Comparison of ENCODE assay signal across 9 cellular contexts in genomic region chr16:53041196-53041977, GRCh38. TPM values are rescaled to one million over a fixed set of nuclear protein-coding genes. Genes with fewer than 3 reads are reported as not detected.
DNase-seq lines count a peak whose midpoint lies in the region.
"Had no signal": no experiment of that assay in that cellular context is flagged by ENCODE, and none has a peak within 500 bp of the region (broad histone marks: within the 10 kb centered on the region; RNA-seq: fewer than 3 reads in every experiment).

No MANE protein-coding gene starts in this region.

- no peaks in the 10 kb centered on the region for H3K79me1 ChIP-seq in neuronal stem cell (ENCODE audit: low read depth, low read length)

- H3K4ac ChIP-seq in neuronal stem cell (ENCODE audit: low read length): no peak overlapping the region

- DNase-seq in ELF-1 (ENCODE audit: low read depth, low spot score): peak; percentile 51
- DNase-seq in LHCN-M2 (ENCODE audit: low read depth): peak; percentile 74
- DNase-seq in neuronal stem cell (ENCODE audit: low spot score): no peak
- DNase-seq in OCI-M1 (lab: John Stamatoyannopoulos, UW): no peak
- no peak for DNase-seq in COLO829 (ENCODE audit: low spot score)
- no peak for DNase-seq in RKO (ENCODE audit: low spot score)
- no peak for DNase-seq in DMS114 treated with DMSO at 0.1 percent for 48 hours (lab: John Stamatoyannopoulos, UW; ENCODE audit: unreplicated experiment)

- peak overlapping the region; percentile 39 for H2AK5ac ChIP-seq in neuronal stem cell (ENCODE audit: low read depth, low read length)

- peak overlapping the region; percentile 88 for H3K18ac ChIP-seq in neuronal stem cell (ENCODE audit: low read length)

- H3K14ac ChIP-seq in neuronal stem cell (ENCODE audit: low read length): no peak overlapping the region

- H3K4me3 ChIP-seq in esophagus (ENCODE audit: low read depth in 1 of 2, low read length in 2 of 2): peak overlapping the region in 1 of 2 donors; percentile 21
- H3K4me3 ChIP-seq in neuronal stem cell (ENCODE audit: low read length in 2 of 2): no peak overlapping the region
- H3K4me3 ChIP-seq: coronary artery had no signal

- H3K4me1 ChIP-seq in esophagus (ENCODE audit: control insufficient read depth in 2 of 2, insufficient read depth in 2 of 2, low read length in 1 of 2) (peaks cover 0 to 7% of the 10 kb centered on the region in 2 donors), neuronal stem cell (ENCODE audit: control insufficient read depth in 2 of 2, insufficient read depth in 1 of 2, low read depth in 1 of 2, low read length in 2 of 2) (peaks cover 24 to 30% of the 10 kb centered on the region in 2 donors)

- no peaks in the 10 kb centered on the region for H3K27me3 ChIP-seq in esophagus (ENCODE audit: control insufficient read depth in 1 of 2, insufficient read depth in 2 of 2, low read length in 2 of 2)
- H3K27me3 ChIP-seq in neuronal stem cell (ENCODE audit: control insufficient read depth in 3 of 3, insufficient read depth in 3 of 3, low read depth in 1 of 3, low read length in 3 of 3): no peaks in the 10 kb centered on the region

- no peak overlapping the region for H2BK15ac ChIP-seq in neuronal stem cell (ENCODE audit: low read length)

- H2BK5ac ChIP-seq in neuronal stem cell (ENCODE audit: low read length): no peak overlapping the region

- no peak overlapping the region for H2BK12ac ChIP-seq in neuronal stem cell (ENCODE audit: low read length)

- H4K91ac ChIP-seq in neuronal stem cell (ENCODE audit: low read depth, low read length, poor library complexity): no peak overlapping the region

- no peak overlapping the region for H2BK120ac ChIP-seq in neuronal stem cell (ENCODE audit: low read depth, low read length)

- H3K27ac ChIP-seq in esophagus (ENCODE audit: low read depth in 2 of 2, low read length in 1 of 2): peak overlapping the region; percentile 93 to 94
- peak overlapping the region; percentile 75 for H3K27ac ChIP-seq in neuronal stem cell (replicated peaks; ENCODE audit: low read length)

- H3K36me3 ChIP-seq in esophagus (ENCODE audit: control insufficient read depth in 2 of 2, insufficient read depth in 2 of 2, low read length in 1 of 2): no peaks in the 10 kb centered on the region
- no peaks in the 10 kb centered on the region for H3K36me3 ChIP-seq in neuronal stem cell (replicated peaks in 1 of 2; ENCODE audit: control insufficient read depth in 2 of 2, insufficient read depth in 2 of 2, low read length in 2 of 2)

- no peak overlapping the region for H3K23ac ChIP-seq in neuronal stem cell (ENCODE audit: low read depth, low read length, poor library complexity)

- H3K9me3 ChIP-seq in esophagus (ENCODE audit: control insufficient read depth in 2 of 2, insufficient read depth in 1 of 2, low read depth in 1 of 2, low read length in 1 of 2): no peaks in the 10 kb centered on the region
- no peaks in the 10 kb centered on the region for H3K9me3 ChIP-seq in neuronal stem cell (replicated peaks in 1 of 2; ENCODE audit: control insufficient read depth in 2 of 2, insufficient read depth in 1 of 2, low read depth in 1 of 2, low read length in 2 of 2)

- H3K9ac ChIP-seq in neuronal stem cell (ENCODE audit: low read depth, low read length, poor library complexity): no peak overlapping the region

- peak overlapping the region; percentile 90 for H2AFZ ChIP-seq in neuronal stem cell (ENCODE audit: low read length)

- 26 to 30% methylated on average over 5 of the region's 5 CpGs for WGBS in esophagus, 2 donors
- no CpG with 5 or more reads among the region's 5 CpGs for WGBS in neuronal stem cell (ENCODE audit: extremely low coverage in 2 of 2, insufficient read length in 2 of 2, insufficient replicate concordance in 1 of 2), 2 donors

- H3K4me2 ChIP-seq in neuronal stem cell (ENCODE audit: insufficient read depth, low read length, poor library complexity, severe bottlenecking): peak overlapping the region; percentile 20

- H4K8ac ChIP-seq in neuronal stem cell (ENCODE audit: low read depth, low read length): no peak overlapping the region

RNA-seq across cellular contexts. Expression of gene CHD9NB, which starts 11.3 kb away (rescaled TPM):
- total RNA-seq in LHCN-M2 (2014; rRNA removed): 1.7 and 1.8 TPM in 2 replicates
- 2.4 TPM for polyA plus RNA-seq in LHCN-M2 (2012)
- polyA plus RNA-seq in esophagus: 1 to 10 TPM; 3.4 to 9.4 TPM
- 4.2 TPM for polyA plus RNA-seq in neuronal stem cell (2013, experiment 1 of 2)
- 4.1 TPM for polyA plus RNA-seq in neuronal stem cell (2013, experiment 2 of 2)

RNA-seq across cellular contexts. Expression of gene CHD9, which starts 13.4 kb away (rescaled TPM):
- total RNA-seq in LHCN-M2 (2014; rRNA removed): 39.8 and 41.4 TPM in 2 replicates
- 5.9 TPM for polyA plus RNA-seq in LHCN-M2 (2012)
- 10 to 100 TPM in 1 of 2 donors, 1 to 10 TPM in 1; 9.2 to 11.1 TPM for polyA plus RNA-seq in esophagus
- polyA plus RNA-seq in neuronal stem cell (2013, experiment 1 of 2): 40.5 TPM
- 38.6 TPM for polyA plus RNA-seq in neuronal stem cell (2013, experiment 2 of 2)

Comparison
In these comparisons a context has a peak if more than half of its experiments do, and no peak if none do; other contexts are left out.
1. DNase-seq: peak in ELF-1 (single experiment) and LHCN-M2 (single experiment); none in neuronal stem cell (single experiment), OCI-M1 (single experiment), COLO829 (single experiment), RKO (single experiment) and DMS114 treated with DMSO at 0.1 percent for 48 hours (single experiment).